1 cellular context compared by ENCODE assay signal in the genomic region with DNA sequence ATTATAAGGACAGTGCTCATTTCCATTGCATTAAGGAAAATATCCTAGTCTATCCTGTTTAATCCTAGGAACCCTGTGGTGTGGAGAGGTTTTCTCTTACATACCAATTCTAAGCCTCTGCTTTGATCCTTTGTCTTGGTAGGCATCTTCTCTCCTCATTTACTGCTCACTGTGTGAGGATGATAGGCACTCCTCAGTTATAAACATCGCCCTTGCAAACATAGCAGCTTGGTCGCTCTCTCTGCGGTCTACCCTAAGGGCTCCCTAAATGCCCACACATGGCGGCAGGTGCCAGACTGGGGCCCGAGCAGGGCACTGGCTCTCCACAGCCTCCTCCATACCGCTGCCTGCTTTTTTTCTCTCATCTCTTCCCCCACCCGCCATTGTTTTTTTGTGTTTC.
TF ChIP-seq lines count a peak whose summit lies in the region.

No MANE protein-coding gene starts in this region.

TF ChIP-seq in GM23338, 12 proteins besides CTCF, POLR2A, EP300 and RAD21:
- TF ChIP-seq EZH2 (IDR thresholded peaks at IDR 0.05; ENCODE audit: low read depth, unreplicated experiment) (no peak), POLR2AphosphoS5 (IDR thresholded peaks at IDR 0.05; ENCODE audit: low read depth) (no peak), EZH2phosphoT487 (IDR thresholded peaks at IDR 0.05; ENCODE audit: unreplicated experiment) (no peak), ZNF331 (CRISPR knock-in tag; IDR thresholded peaks at IDR 0.05; ENCODE audit: low read depth) (no peak), CREB1 (CRISPR knock-in tag; IDR thresholded peaks at IDR 0.05; ENCODE audit: low read depth) (no peak), STAT1 (IDR thresholded peaks at IDR 0.05; ENCODE audit: unreplicated experiment) (no peak), REST (IDR thresholded peaks at IDR 0.05; ENCODE audit: unreplicated experiment) (no peak), ZNF462 (CRISPR knock-in tag; IDR thresholded peaks at IDR 0.05) (no peak), ETS1 (IDR thresholded peaks at IDR 0.05) (no peak), ZNF114 (CRISPR knock-in tag; IDR thresholded peaks at IDR 0.05) (no peak), NANOG (IDR thresholded peaks at IDR 0.05; ENCODE audit: borderline replicate concordance) (no peak)
TF ChIP-seq in GM23338: peak in this region for 0.
